Comparison of ENCODE assay signal across 11 cellular contexts in genomic region chr11:995752-996420, GRCh38. TPM values are rescaled to one million over a fixed set of nuclear protein-coding genes. Genes with fewer than 3 reads are reported as not detected.
DNase-seq lines count a peak whose midpoint lies in the region; ATAC-seq and TF ChIP-seq lines count a peak whose summit lies in the region.
"Had no signal": no experiment of that assay in that cellular context is flagged by ENCODE, and none has a peak within 500 bp of the region (broad histone marks: within the 10 kb centered on the region; RNA-seq: fewer than 3 reads in every experiment).

No MANE protein-coding gene starts in this region.

- no peaks in the 10 kb centered on the region for H3K27me3 Mint-ChIP-seq in activated naive CD8-positive, alpha-beta T cell

- peaks cover 5% of the 10 kb centered on the region for H3K4me1 Mint-ChIP-seq in activated naive CD8-positive, alpha-beta T cell (ENCODE audit: low read depth)

- peak overlapping the region; percentile 58 for H3K27ac Mint-ChIP-seq in activated naive CD8-positive, alpha-beta T cell

- H3K9me3 Mint-ChIP-seq in activated naive CD8-positive, alpha-beta T cell (ENCODE audit: low read depth) = no peaks in the 10 kb centered on the region

- no peak overlapping the region for H3K4me3 Mint-ChIP-seq in activated naive CD8-positive, alpha-beta T cell

- peaks cover 8% of the 10 kb centered on the region for H3K36me3 Mint-ChIP-seq in activated naive CD8-positive, alpha-beta T cell

- DNase-seq in DMS 273 (lab: John Stamatoyannopoulos, UW; ENCODE audit: unreplicated experiment) = peak; percentile 83
- no peak for DNase-seq in DMS 273 treated with DMSO at 0.1 percent for 48 hours (lab: John Stamatoyannopoulos, UW)
- no peak for DNase-seq in omental fat pad (ENCODE audit: low spot score)
- DNase-seq in superior temporal gyrus (ENCODE audit: extremely low spot score) = no peak
- no peak for DNase-seq in NK-92 (lab: John Stamatoyannopoulos, UW; ENCODE audit: unreplicated experiment)
- no peak for DNase-seq in NCI-H1105 (lab: John Stamatoyannopoulos, UW)

- no peak for TF ChIP-seq CTCF in omental fat pad (IDR thresholded peaks at IDR 0.05)

- ATAC-seq in HG02884 (IDR thresholded peaks at IDR 0.05; ENCODE audit: unreplicated experiment) (peak; percentile 65), omental fat pad (ENCODE audit: low FRiP score) (peak; percentile 92)

RNA-seq across cellular contexts. Expression of gene MUC6, which starts 40.6 kb away (rescaled TPM):
- not detected for total RNA-seq in omental fat pad
- total RNA-seq: endothelial cell of umbilical vein, posterior vena cava, SJSA1 had no signal
